9 cellular contexts compared by ENCODE assay signal in the genomic region with DNA sequence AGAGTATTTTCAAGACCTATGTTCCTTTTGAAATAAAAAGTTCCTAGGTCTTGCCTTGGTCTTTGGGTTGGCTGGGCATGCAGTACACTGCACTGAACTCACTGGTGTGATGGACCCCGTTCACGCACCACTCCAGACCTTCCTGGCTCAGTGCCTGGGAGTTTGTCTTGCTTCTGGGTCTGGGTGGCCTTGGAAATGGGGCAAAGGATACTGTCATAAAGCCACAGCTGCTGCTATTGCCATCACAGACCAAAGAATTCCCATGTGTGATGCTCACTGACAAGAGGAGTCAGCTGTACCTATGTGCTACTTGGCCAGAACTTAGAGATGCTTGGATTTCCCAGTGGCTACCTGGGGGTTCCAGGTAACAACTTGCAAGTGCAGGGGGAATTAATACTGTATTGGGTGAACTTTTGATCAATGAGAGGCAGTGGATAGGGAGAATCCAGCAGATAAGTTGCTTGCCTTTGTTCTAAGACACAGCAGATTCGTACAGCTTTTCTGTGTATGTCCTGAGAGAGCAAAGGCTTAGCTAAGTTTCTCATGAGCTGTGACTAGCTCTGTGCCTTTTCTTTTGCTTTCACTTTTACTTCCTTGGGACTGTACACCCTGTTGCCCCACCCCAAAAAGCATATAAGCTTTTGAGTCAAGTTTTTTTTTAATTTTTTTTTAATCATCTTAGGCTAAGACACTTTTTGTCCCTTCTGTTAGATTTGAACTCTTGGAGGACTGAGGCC.
DNase-seq lines count a peak whose midpoint lies in the region; ATAC-seq and TF ChIP-seq lines count a peak whose summit lies in the region.
"Had no signal": no experiment of that assay in that cellular context is flagged by ENCODE, and none has a peak within 500 bp of the region (broad histone marks: within the 10 kb centered on the region; RNA-seq: fewer than 3 reads in every experiment).

No MANE protein-coding gene starts in this region.

- peaks cover 0 to 7% (median 2%) of the 10 kb centered on the region in 3 donors for H3K36me3 Mint-ChIP-seq in naive thymus-derived CD8-positive, alpha-beta T cell
- H3K36me3 Mint-ChIP-seq in progenitor cell of endocrine pancreas (ENCODE audit: insufficient read depth): no peaks in the 10 kb centered on the region

- ATAC-seq in GM18498 (IDR thresholded peaks at IDR 0.05; ENCODE audit: unreplicated experiment) (peak; percentile 67), HG02852 (IDR thresholded peaks at IDR 0.05; ENCODE audit: unreplicated experiment) (peak; percentile 71)
- peak; percentile 89 to 93 for ATAC-seq in naive thymus-derived CD8-positive, alpha-beta T cell

- peak overlapping the region; percentile 39 to 89 (median 81) for H3K4me3 Mint-ChIP-seq in naive thymus-derived CD8-positive, alpha-beta T cell
- H3K4me3 Mint-ChIP-seq in progenitor cell of endocrine pancreas (ENCODE audit: low read depth): no peak overlapping the region

- H3K27me3 Mint-ChIP-seq in naive thymus-derived CD8-positive, alpha-beta T cell: no peaks in the 10 kb centered on the region
- peaks cover 10% of the 10 kb centered on the region for H3K27me3 Mint-ChIP-seq in progenitor cell of endocrine pancreas

- peaks cover 42 to 87% (median 80%) of the 10 kb centered on the region in 4 donors for H3K4me1 Mint-ChIP-seq in naive thymus-derived CD8-positive, alpha-beta T cell
- peaks cover 14% of the 10 kb centered on the region for H3K4me1 Mint-ChIP-seq in progenitor cell of endocrine pancreas (ENCODE audit: low read depth)

- POLR2A ChIA-PET in naive thymus-derived CD8-positive, alpha-beta T cell (lab: Charles Lee): interaction anchor here (0.6 to 2.3 kb wide), 13 partner anchors 10 to 443 kb away, joined by 3 to 13 read pairs (median 3); no protein-coding TSS in a partner anchor

- peak; percentile 62 for DNase-seq in activated CD8-positive, alpha-beta memory T cell treated with anti-CD3 and anti-CD28 coated beads, Interleukin-2, amount 50 U/mL, for 48 hours
- DNase-seq in naive thymus-derived CD8-positive, alpha-beta T cell: peak in 9 of 10 donors; percentile 7 to 70 (median 52)
- no peak for DNase-seq in progenitor cell of endocrine pancreas (ENCODE audit: low spot score, unreplicated experiment)
- DNase-seq in NCI-H2227 treated with DMSO at 0.1 percent for 48 hours (lab: John Stamatoyannopoulos, UW): no peak
- no peak for DNase-seq in GOT3 (lab: John Stamatoyannopoulos, UW)
- no peak for DNase-seq in Kasumi-1 (lab: John Stamatoyannopoulos, UW)
- DNase-seq: NCI-H187 had no signal

- TF ChIP-seq CTCF in progenitor cell of endocrine pancreas (IDR thresholded peaks at IDR 0.05; ENCODE audit: unreplicated experiment): no peak

- peaks cover 0 to 8% (median 0%) of the 10 kb centered on the region in 9 donors for H3K9me3 Mint-ChIP-seq in naive thymus-derived CD8-positive, alpha-beta T cell
- H3K9me3 Mint-ChIP-seq in progenitor cell of endocrine pancreas (ENCODE audit: low read depth): no peaks in the 10 kb centered on the region

- peak overlapping the region; percentile 90 to 99 (median 96) for H3K27ac Mint-ChIP-seq in naive thymus-derived CD8-positive, alpha-beta T cell
- no peak overlapping the region for H3K27ac Mint-ChIP-seq in progenitor cell of endocrine pancreas

Comparison
In these comparisons a context has a peak if more than half of its experiments do, and no peak if none do; other contexts are left out.
1. DNase-seq: peak in activated CD8-positive, alpha-beta memory T cell treated with anti-CD3 and anti-CD28 coated beads, Interleukin-2, amount 50 U/mL, for 48 hours (single experiment) and naive thymus-derived CD8-positive, alpha-beta T cell (9 of 10); none in progenitor cell of endocrine pancreas (single experiment), NCI-H2227 treated with DMSO at 0.1 percent for 48 hours (single experiment), GOT3 (single experiment) and Kasumi-1 (0 of 2).
2. Peak in every context shown above with its lines, with median percentiles within 50 percentile points of each other: ATAC-seq.